In genomic region chr7:73774923-73775322, GRCh38 we compare ENCODE assay signal across 1 cellular context.
A peak's percentile ranks its signal among the peaks of the same experiment; 100 is the strongest.
TF ChIP-seq lines count a peak whose summit lies in the region.

No MANE protein-coding gene starts in this region.

TF ChIP-seq in K562, 482 proteins besides CTCF, POLR2A, EP300 and RAD21 (continued from another document and continues in another):
- TF ChIP-seq ARID4B (CRISPR knock-in tag; IDR thresholded peaks at IDR 0.05): no peak
- no peak for TF ChIP-seq POLR2B (IDR thresholded peaks at IDR 0.05; ENCODE audit: low read depth, partially characterized antibody)
- TF ChIP-seq CXXC5 (CRISPR knock-in tag; IDR thresholded peaks at IDR 0.05): no peak
- peak; percentile 2 for TF ChIP-seq FOS (IDR thresholded peaks at IDR 0.05; ENCODE audit: extremely low read depth, insufficient read length)
- no peak for TF ChIP-seq SLC30A9 (CRISPR knock-in tag; IDR thresholded peaks at IDR 0.05)
- peak; percentile 99 for TF ChIP-seq BACH1 (tag; IDR thresholded peaks at IDR 0.05)
- TF ChIP-seq ATF3 (IDR thresholded peaks at IDR 0.05): peak; percentile 79
- no peak for TF ChIP-seq ATF3 (CRISPR knock-in tag; conservative IDR thresholded peaks at IDR 0.05)
- TF ChIP-seq GTF2A2 (tag; IDR thresholded peaks at IDR 0.05): no peak
- TF ChIP-seq ETS2 (tag; IDR thresholded peaks at IDR 0.05; ENCODE audit: borderline replicate concordance, poor library complexity, severe bottlenecking): no peak
- TF ChIP-seq RREB1 (CRISPR knock-in tag; IDR thresholded peaks at IDR 0.05): no peak
- no peak for TF ChIP-seq DLX4 (CRISPR knock-in tag; IDR thresholded peaks at IDR 0.05)
- 0 out of 2 replicates have a peak, but pooled peaks have one; percentile 22 for TF ChIP-seq EP400 (IDR thresholded peaks at IDR 0.05)
- peak; percentile 36 to 43; a peak in 2 of 4 replicates for TF ChIP-seq TRIM24 (IDR thresholded peaks at IDR 0.05)
- no peak for TF ChIP-seq CEBPZ (IDR thresholded peaks at IDR 0.05; ENCODE audit: borderline replicate concordance, low read depth, low read length)
- 0 out of 2 replicates have a peak, but pooled peaks have one; percentile 5 for TF ChIP-seq PKNOX1 (IDR thresholded peaks at IDR 0.05)
- no peak for TF ChIP-seq PYGO2 (tag; IDR thresholded peaks at IDR 0.05)
- TF ChIP-seq ZNF140 (CRISPR knock-in tag; IDR thresholded peaks at IDR 0.05): no peak
- no peak for TF ChIP-seq HIVEP1 (CRISPR knock-in tag; IDR thresholded peaks at IDR 0.05)
- no peak for TF ChIP-seq PPARD (CRISPR knock-in tag; IDR thresholded peaks at IDR 0.05)
- TF ChIP-seq RB1 (IDR thresholded peaks at IDR 0.05; ENCODE audit: low read depth): no peak
- TF ChIP-seq PCBP2 (IDR thresholded peaks at IDR 0.05; ENCODE audit: low read depth, low read length, poor library complexity, severe bottlenecking): no peak
- TF ChIP-seq RFX7 (CRISPR knock-in tag; IDR thresholded peaks at IDR 0.05): no peak
- TF ChIP-seq ZNF431 (CRISPR knock-in tag; IDR thresholded peaks at IDR 0.05): no peak
- TF ChIP-seq KHSRP (IDR thresholded peaks at IDR 0.05): no peak
- TF ChIP-seq HEY1 (CRISPR knock-in tag; IDR thresholded peaks at IDR 0.05; ENCODE audit: borderline replicate concordance): no peak
- TF ChIP-seq FOXK2 (conservative IDR thresholded peaks at IDR 0.05 in 1 of 2, IDR thresholded peaks at IDR 0.05 in 1 of 2; ENCODE audit: low read depth in 2 of 2): 0 out of 4 replicates have a peak, but pooled peaks of 1 of the 2 experiments have one; percentile 23
- no peak for TF ChIP-seq ZNF3 (CRISPR knock-in tag; IDR thresholded peaks at IDR 0.05)
- no peak for TF ChIP-seq SRSF9 (IDR thresholded peaks at IDR 0.05; ENCODE audit: borderline replicate concordance, low read depth, low read length)
- no peak; the same call in 1 of the 2 replicates for TF ChIP-seq CEBPB (tag; IDR thresholded peaks at IDR 0.05)
- TF ChIP-seq ZNF592 (IDR thresholded peaks at IDR 0.05): peak; percentile 58
- TF ChIP-seq CBFA2T2 (conservative IDR thresholded peaks at IDR 0.05): peak; percentile 34; the same call in 1 of the 2 replicates
- no peak for TF ChIP-seq ZNF655 (CRISPR knock-in tag; IDR thresholded peaks at IDR 0.05)
- no peak for TF ChIP-seq KDM2B (CRISPR knock-in tag; IDR thresholded peaks at IDR 0.05)
- no peak for TF ChIP-seq EWSR1 (IDR thresholded peaks at IDR 0.05; ENCODE audit: borderline replicate concordance, low read depth, partially characterized antibody)
- TF ChIP-seq ZNF764 (CRISPR knock-in tag; IDR thresholded peaks at IDR 0.05; ENCODE audit: low read depth): no peak
- TF ChIP-seq ZNF232 (CRISPR knock-in tag; IDR thresholded peaks at IDR 0.05): no peak
- TF ChIP-seq GATAD2A (IDR thresholded peaks at IDR 0.05): peak; percentile 12; the same call in 1 of the 2 replicates
- peak; percentile 83 for TF ChIP-seq SMARCE1 (IDR thresholded peaks at IDR 0.05)
- TF ChIP-seq SMAD2 (IDR thresholded peaks at IDR 0.05; ENCODE audit: low read depth, low read length): no peak
- TF ChIP-seq SNIP1 (IDR thresholded peaks at IDR 0.05; ENCODE audit: low read depth): no peak
- TF ChIP-seq ZNF57 (CRISPR knock-in tag; IDR thresholded peaks at IDR 0.05): no peak
- TF ChIP-seq ELF2 (CRISPR knock-in tag; IDR thresholded peaks at IDR 0.05): no peak
